ENCODE assay signal across 1 cellular context in genomic region chr2:98702127-98702802, GRCh38.
A peak's percentile ranks its signal among the peaks of the same experiment; 100 is the strongest.
TF ChIP-seq lines count a peak whose summit lies in the region.

No MANE protein-coding gene starts in this region.

TF ChIP-seq in HepG2, 621 proteins besides CTCF, POLR2A, EP300 and RAD21 (continued from another document and continues in another):
- TF ChIP-seq YEATS2 (CRISPR knock-in tag; IDR thresholded peaks at IDR 0.05; ENCODE audit: borderline replicate concordance), result peak; percentile 66; the same call in 1 of the 2 replicates
- TF ChIP-seq SNAI1 (CRISPR knock-in tag; IDR thresholded peaks at IDR 0.05; ENCODE audit: borderline replicate concordance), result no peak
- TF ChIP-seq ZSCAN21 (CRISPR knock-in tag; IDR thresholded peaks at IDR 0.05; ENCODE audit: borderline replicate concordance), result peak; percentile 98
- TF ChIP-seq ZNF747 (CRISPR knock-in tag; IDR thresholded peaks at IDR 0.05; ENCODE audit: borderline replicate concordance), result peak; percentile 95; the same call in 1 of the 2 replicates
- TF ChIP-seq KIAA2018 (CRISPR knock-in tag; IDR thresholded peaks at IDR 0.05; ENCODE audit: borderline replicate concordance), result no peak
- TF ChIP-seq PAX8 (CRISPR knock-in tag; IDR thresholded peaks at IDR 0.05; ENCODE audit: borderline replicate concordance), result peak; percentile 29; the same call in 1 of the 2 replicates
- TF ChIP-seq IRF2 (CRISPR knock-in tag; IDR thresholded peaks at IDR 0.05), result peak; percentile 87
- peak; percentile 55; the same call in 1 of the 2 replicates for TF ChIP-seq HOMEZ (CRISPR knock-in tag; IDR thresholded peaks at IDR 0.05; ENCODE audit: low read depth)
- no peak for TF ChIP-seq ETS1 (CRISPR knock-in tag; IDR thresholded peaks at IDR 0.05)
- 0 out of 2 replicates have a peak, but pooled peaks have one; percentile 43 for TF ChIP-seq ZNF513 (CRISPR knock-in tag; conservative IDR thresholded peaks at IDR 0.05)
- TF ChIP-seq ZNF775 (CRISPR knock-in tag; IDR thresholded peaks at IDR 0.05; ENCODE audit: borderline replicate concordance), result no peak
- TF ChIP-seq CAMTA2 (CRISPR knock-in tag; IDR thresholded peaks at IDR 0.05; ENCODE audit: borderline replicate concordance), result no peak
- TF ChIP-seq ETV5 (CRISPR knock-in tag; IDR thresholded peaks at IDR 0.05; ENCODE audit: borderline replicate concordance), result peak; percentile 56; the same call in 1 of the 2 replicates
- peak; percentile 81 for TF ChIP-seq RXRA (CRISPR knock-in tag; IDR thresholded peaks at IDR 0.05)
- no peak for TF ChIP-seq ZNF580 (CRISPR knock-in tag; IDR thresholded peaks at IDR 0.05; ENCODE audit: borderline replicate concordance, low read depth)
- TF ChIP-seq ZNF574 (CRISPR knock-in tag; IDR thresholded peaks at IDR 0.05), result peak; percentile 83
- peak; percentile 96 for TF ChIP-seq ZNF891 (CRISPR knock-in tag; IDR thresholded peaks at IDR 0.05)
- peak; percentile 80 for TF ChIP-seq NCOA1 (CRISPR knock-in tag; IDR thresholded peaks at IDR 0.05)
- peak; percentile 93 for TF ChIP-seq MYPOP (CRISPR knock-in tag; IDR thresholded peaks at IDR 0.05)
- TF ChIP-seq ZNF687 (CRISPR knock-in tag; IDR thresholded peaks at IDR 0.05), result peak; percentile 99
- peak; percentile 67; the same call in 1 of the 2 replicates for TF ChIP-seq ZNF12 (CRISPR knock-in tag; IDR thresholded peaks at IDR 0.05)
- TF ChIP-seq SMC3 (IDR thresholded peaks at IDR 0.05; ENCODE audit: low read length), result peak; percentile 10; the same call in 1 of the 2 replicates
- TF ChIP-seq ELF3 (CRISPR knock-in tag; IDR thresholded peaks at IDR 0.05), result peak; percentile 57
- no peak for TF ChIP-seq ZNF557 (CRISPR knock-in tag; IDR thresholded peaks at IDR 0.05)
